20 cellular contexts compared by ENCODE assay signal in the genomic region with DNA sequence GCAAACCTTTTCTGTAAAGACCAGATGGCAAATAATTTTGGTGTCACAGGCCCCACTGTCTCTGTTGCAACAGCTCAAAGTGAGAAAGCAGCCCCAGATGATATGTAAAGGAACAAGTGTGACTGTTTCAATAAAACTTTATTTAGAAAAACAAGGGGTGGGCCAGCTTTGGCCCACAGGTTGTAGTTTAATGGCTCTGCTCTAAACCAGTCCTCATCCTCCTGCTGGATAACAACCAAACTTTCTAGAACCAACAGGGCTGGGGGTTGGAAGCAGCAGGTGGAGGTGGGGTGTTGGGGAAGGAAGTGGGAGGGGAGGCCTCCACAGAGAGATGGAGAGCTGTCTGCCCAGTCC. TPM values are rescaled to one million over a fixed set of nuclear protein-coding genes. Genes with fewer than 3 reads are reported as not detected.
"Had no signal": no experiment of that assay in that cellular context is flagged by ENCODE, and none has a peak within 500 bp of the region (broad histone marks: within the 10 kb centered on the region; RNA-seq: fewer than 3 reads in every experiment).

No MANE protein-coding gene starts in this region.

- H3K9me3 Mint-ChIP-seq: endodermal cell, memory B cell, mesothelial cell of epicardium, nephron had no signal

- H3K79me2 ChIP-seq: hepatocyte, parathyroid adenoma had no signal

- H3K4me3 ChIP-seq: colonic mucosa, hepatocyte, left ventricle myocardium inferior, lower lobe of right lung, prostate gland had no signal

- H3K36me3 ChIP-seq: colonic mucosa, left ventricle myocardium inferior, lower lobe of right lung, prostate gland had no signal

- ATAC-seq: left cardiac atrium, lower lobe of right lung, sciatic nerve had no signal

- H3K4me3 Mint-ChIP-seq: endodermal cell, memory B cell, mesothelial cell of epicardium, nephron had no signal

- H2AFZ ChIP-seq: hepatocyte, parathyroid adenoma had no signal

- H3K4me1 ChIP-seq: parathyroid adenoma, prostate gland had no signal

- H3K4me2 ChIP-seq: hepatocyte had no signal

- H3K27ac ChIP-seq: colonic mucosa, hepatocyte, left ventricle myocardium inferior, lower lobe of right lung, parathyroid adenoma, prostate gland had no signal

- FAIRE-seq: endothelial cell of umbilical vein, kidney, urothelium cell line had no signal

- H3K27ac Mint-ChIP-seq: endodermal cell, memory B cell, mesothelial cell of epicardium, nephron had no signal

- DNase-seq: colonic mucosa; effector CD4-positive, alpha-beta T cell; endodermal cell; foreskin melanocyte; kidney; left cardiac atrium; left ventricle myocardium inferior; retina; stimulated activated naive CD4-positive, alpha-beta T cell treated with Interleukin-2 at 50 U/mL for 16 hours; trophoblast cell had no signal

- H3K36me3 Mint-ChIP-seq: memory B cell, mesothelial cell of epicardium had no signal

- H3K9me3 ChIP-seq: colonic mucosa, left ventricle myocardium inferior, lower lobe of right lung, prostate gland had no signal

- H3K9ac ChIP-seq: parathyroid adenoma had no signal

- H3K27me3 ChIP-seq: colonic mucosa, hepatocyte had no signal

RNA-seq across cellular contexts. Expression of a gene that starts 28.8 kb away (rescaled TPM):
- total RNA-seq: endodermal cell, mesothelial cell of epicardium had no signal
